14 cellular contexts compared by ENCODE assay signal in genomic region chr1:205147191-205147590, GRCh38. TPM values are rescaled to one million over a fixed set of nuclear protein-coding genes. Genes with fewer than 3 reads are reported as not detected.
DNase-seq lines count a peak whose midpoint lies in the region; ATAC-seq, FAIRE-seq and TF ChIP-seq lines count a peak whose summit lies in the region.
"Had no signal": no experiment of that assay in that cellular context is flagged by ENCODE, and none has a peak within 500 bp of the region (broad histone marks: within the 10 kb centered on the region; RNA-seq: fewer than 3 reads in every experiment).

No MANE protein-coding gene starts in this region.

- H3K4me3 ChIP-seq in A549, result no peak overlapping the region
- no peak overlapping the region for H3K4me3 ChIP-seq in foreskin fibroblast (ENCODE audit: low read depth in 1 of 2, low read length in 2 of 2)
- no peak overlapping the region for H3K4me3 ChIP-seq in ovary
- H3K4me3 ChIP-seq: HAP-1, uterus had no signal

- ATAC-seq in A549, result peak; percentile 20 to 70; a peak in 4 of 6 replicates

- intact Hi-C loops in ovary (cut with DNase I), result loop anchor here in 1 of 4 donors (10.0 kb wide), 1 partner anchor 108 kb away; no protein-coding TSS in a partner anchor

- H3K36me3 Mint-ChIP-seq in activated CD4-positive, alpha-beta T cell treated with anti-CD3 and anti-CD28 coated beads, Interleukin-2, amount 10 ng/mL, durations not matched to agents 7 days and 5 days (ENCODE audit: low read depth), result peaks cover 13% of the 10 kb centered on the region

- no peak overlapping the region for H3K4me3 Mint-ChIP-seq in activated CD4-positive, alpha-beta T cell treated with anti-CD3 and anti-CD28 coated beads, Interleukin-2, amount 10 ng/mL, durations not matched to agents 7 days and 5 days

- no peak for TF ChIP-seq POLR2A in A549 (IDR thresholded peaks at IDR 0.05; ENCODE audit: low read length)
- TF ChIP-seq POLR2A in ovary (IDR thresholded peaks at IDR 0.05), result no peak

- TF ChIP-seq EP300 in A549 (IDR thresholded peaks at IDR 0.05), result no peak
- no peak for TF ChIP-seq EP300 in ovary (IDR thresholded peaks at IDR 0.05)

- peak overlapping the region; percentile 12; the same call in 1 of the 3 replicates for H3K4me2 ChIP-seq in A549

- TF ChIP-seq RAD21 in A549 (conservative IDR thresholded peaks at IDR 0.05 in 1 of 2, IDR thresholded peaks at IDR 0.05 in 1 of 2), result no peak

- H3K4me1 ChIP-seq in A549 (peaks cover 25% of the 10 kb centered on the region), ovary (ENCODE audit: insufficient read depth) (no peaks in the 10 kb centered on the region)
- H3K4me1 ChIP-seq: uterus had no signal

- DNase-seq in A549 (ENCODE audit: low read depth in 1 of 2, low spot score in 1 of 2), result peak in 1 of 2 experiments; percentile 43
- peak; percentile 59 for DNase-seq in HCEC 1CT
- DNase-seq in amniotic epithelial cell (ENCODE audit: low read depth), result peak; percentile 73
- peak; percentile 68 to 77 for DNase-seq in foreskin fibroblast
- DNase-seq in SHP77 (lab: John Stamatoyannopoulos, UW), result no peak
- DNase-seq in activated CD4-positive, alpha-beta T cell treated with anti-CD3 and anti-CD28 coated beads, Interleukin-2, amount 10 ng/mL, durations not matched to agents 7 days and 5 days, result no peak
- DNase-seq in ovary, result no peak
- DNase-seq in SHP77 treated with DMSO at 0.1 percent for 48 hours (lab: John Stamatoyannopoulos, UW), result no peak
- DNase-seq: DMS79 treated with DMSO at 0.1 percent for 48 hours, mesendoderm, NCI-H510A treated with DMSO at 0.1 percent for 48 hours, occipital lobe, uterus had no signal

- no peak for FAIRE-seq in A549 (lab: Jason Lieb, UNC)

- H3K4me1 Mint-ChIP-seq in activated CD4-positive, alpha-beta T cell treated with anti-CD3 and anti-CD28 coated beads, Interleukin-2, amount 10 ng/mL, durations not matched to agents 7 days and 5 days, result no peaks in the 10 kb centered on the region

- H3K9me3 Mint-ChIP-seq in activated CD4-positive, alpha-beta T cell treated with anti-CD3 and anti-CD28 coated beads, Interleukin-2, amount 10 ng/mL, durations not matched to agents 7 days and 5 days, result no peaks in the 10 kb centered on the region

- H3K36me3 ChIP-seq in ovary, result no peaks in the 10 kb centered on the region
- H3K36me3 ChIP-seq: uterus had no signal

- no peaks in the 10 kb centered on the region for H3K27me3 ChIP-seq in ovary
- H3K27me3 ChIP-seq: uterus had no signal

- TF ChIP-seq CTCF in A549 (IDR thresholded peaks at IDR 0.05) (no peak), foreskin fibroblast (IDR thresholded peaks at IDR 0.05; ENCODE audit: low read depth, low read length) (no peak), ovary (IDR thresholded peaks at IDR 0.05) (no peak)

- POLR2A ChIA-PET in A549 (lab: Yijun Ruan, JAX), result no interaction called here
- POLR2A ChIA-PET in activated CD4-positive, alpha-beta T cell treated with anti-CD3 and anti-CD28 coated beads, Interleukin-2, amount 10 ng/mL, durations not matched to agents 7 days and 5 days (lab: Charles Lee), result no interaction called here

- no peak overlapping the region for H3K27ac Mint-ChIP-seq in activated CD4-positive, alpha-beta T cell treated with anti-CD3 and anti-CD28 coated beads, Interleukin-2, amount 10 ng/mL, durations not matched to agents 7 days and 5 days

- 62% methylated on average over 2 of the region's 2 CpGs for WGBS in A549 (ENCODE audit: missing lambda C conversion rate)
- WGBS in ovary, 3 donors, result 84 to 91% (median 88%) methylated on average over 2 of the region's 2 CpGs

- CTCF ChIA-PET in A549 (lab: Yijun Ruan, JAX), result interaction anchor here (1.0 to 2.0 kb wide), 7 partner anchors 12 to 158 kb away, joined by 3 to 8 read pairs (median 4); partner anchors contain the start of gene RBBP5
- CTCF ChIA-PET in activated CD4-positive, alpha-beta T cell treated with anti-CD3 and anti-CD28 coated beads, Interleukin-2, amount 10 ng/mL, durations not matched to agents 7 days and 5 days (lab: Charles Lee), result interaction anchor here (1.3 to 2.9 kb wide), 2 partner anchors 8 to 11 kb away, joined by 4 to 8 read pairs; no protein-coding TSS in a partner anchor

- H3K27ac ChIP-seq in A549, result peak overlapping the region; percentile 25 to 66; a peak in 4 of 6 replicates
- H3K27ac ChIP-seq in ovary, result no peak overlapping the region
- H3K27ac ChIP-seq: uterus had no signal

- no peaks in the 10 kb centered on the region for H3K27me3 Mint-ChIP-seq in activated CD4-positive, alpha-beta T cell treated with anti-CD3 and anti-CD28 coated beads, Interleukin-2, amount 10 ng/mL, durations not matched to agents 7 days and 5 days

- H3K9me3 ChIP-seq in A549 (no peaks in the 10 kb centered on the region), ovary (no peaks in the 10 kb centered on the region)
- H3K9me3 ChIP-seq: HAP-1, uterus had no signal

TF ChIP-seq in A549, 52 proteins besides CTCF, POLR2A, EP300 and RAD21:
- TF ChIP-seq SMC3 (IDR thresholded peaks at IDR 0.05) (no peak), FOXS1 (CRISPR knock-in tag; IDR thresholded peaks at IDR 0.05) (no peak), RFX5 (IDR thresholded peaks at IDR 0.05) (no peak), MAFK (IDR thresholded peaks at IDR 0.05; ENCODE audit: partially characterized antibody) (no peak), TP53 (CRISPR knock-in tag; IDR thresholded peaks at IDR 0.05) (no peak), JUNB (IDR thresholded peaks at IDR 0.05) (no peak), REST (IDR thresholded peaks at IDR 0.05) (no peak), PHF8 (IDR thresholded peaks at IDR 0.05; ENCODE audit: borderline replicate concordance, low read depth) (no peak), HOXB5 (CRISPR knock-in tag; IDR thresholded peaks at IDR 0.05) (no peak), BCL3 (IDR thresholded peaks at IDR 0.05) (no peak), CEBPB (IDR thresholded peaks at IDR 0.05) (no peak), PBX3 (IDR thresholded peaks at IDR 0.05) (no peak), ZC3H11A (IDR thresholded peaks at IDR 0.05) (no peak), RCOR1 (IDR thresholded peaks at IDR 0.05; ENCODE audit: low read depth, low read length) (no peak), SREBF2 (IDR thresholded peaks at IDR 0.05) (no peak)

RNA-seq across cellular contexts. Expression of gene RBBP5, which starts 25.4 kb away (rescaled TPM):
- polyA plus RNA-seq in A549 (2011; rRNA removed), result 18.6 and 21.8 TPM in 2 replicates
- 5.2 and 5.5 TPM in 2 replicates for polyA plus RNA-seq in A549 (2012; cell fraction: cytosol; rRNA removed)
- polyA plus RNA-seq in A549 (2012; cell fraction: nucleus; rRNA removed), result 2.9 and 4.5 TPM in 2 replicates
- 14.1 to 15.9 TPM (median 14.5 TPM) in 3 replicates for polyA plus RNA-seq in A549 (2017; fragmentation: RNase III; extraction: RNeasy Plus Mini Kit Qiagen cat#74134 plus additional on column Dnase treatment)
- polyA minus RNA-seq in A549 (2011; rRNA and poly(A)+ RNA removed), result 19.7 and 21.4 TPM in 2 replicates
- total RNA-seq in activated CD4-positive, alpha-beta T cell treated with anti-CD3 and anti-CD28 coated beads, Interleukin-2, amount 10 ng/mL, durations not matched to agents 7 days and 5 days, result 10 to 100 TPM; 22.2 to 24.7 TPM
- total RNA-seq in ovary, result 10 to 100 TPM in 6 of 7 donors, 1 to 10 TPM in 1; 10.0 to 19.1 (median 15.1) TPM
- polyA plus RNA-seq in ovary, result 10 to 100 TPM in 1 of 2 donors, 1 to 10 TPM in 1; 6.8 to 16.7 TPM

Comparison
In these comparisons a context has a peak if more than half of its experiments do, and no peak if none do; other contexts are left out.
1. DNase-seq: peak in HCEC 1CT (single experiment), amniotic epithelial cell (single experiment) and foreskin fibroblast (2 of 2); none in SHP77 (0 of 2), activated CD4-positive, alpha-beta T cell treated with anti-CD3 and anti-CD28 coated beads, Interleukin-2, amount 10 ng/mL, durations not matched to agents 7 days and 5 days (single experiment), ovary (0 of 5) and SHP77 treated with DMSO at 0.1 percent for 48 hours (single experiment).
2. H3K27ac ChIP-seq: peak in A549 (2 of 2); none in ovary (0 of 2).